18 cellular contexts compared by ENCODE assay signal in the genomic region with DNA sequence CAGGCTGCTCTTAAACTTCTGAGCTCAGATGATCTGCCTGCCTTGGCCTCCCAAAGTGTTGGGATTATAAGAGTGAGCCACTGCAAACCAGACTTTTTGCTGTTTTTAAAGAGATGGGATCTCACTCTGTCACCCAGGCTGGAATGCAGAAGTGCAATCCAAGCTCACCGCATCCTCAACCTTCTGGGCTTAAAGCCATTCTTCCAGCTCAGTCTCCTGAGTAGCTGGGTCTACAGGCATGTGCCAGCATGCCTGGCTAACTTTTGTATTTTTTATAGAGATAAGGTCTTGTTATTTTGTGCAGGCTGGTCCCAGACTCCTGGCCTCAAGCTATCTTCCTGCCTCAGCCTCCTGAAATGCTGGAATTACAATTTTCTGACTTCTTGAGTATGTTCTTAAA.
DNase-seq lines count a peak whose midpoint lies in the region; ATAC-seq, FAIRE-seq and TF ChIP-seq lines count a peak whose summit lies in the region.
"Had no signal": no experiment of that assay in that cellular context is flagged by ENCODE, and none has a peak within 500 bp of the region (broad histone marks: within the 10 kb centered on the region; RNA-seq: fewer than 3 reads in every experiment).

No MANE protein-coding gene starts in this region.

- no peak overlapping the region for H3K27ac ChIP-seq in thyroid gland
- H3K27ac ChIP-seq: BLaER1 had no signal

- H3K4me1 ChIP-seq in thyroid gland, result no peaks in the 10 kb centered on the region
- H3K4me1 ChIP-seq: BLaER1 had no signal

- DNase-seq in H4 (ENCODE audit: low spot score) (peak; percentile 64), RCC 7860 (ENCODE audit: low spot score) (peak; percentile 27), fibroblast of peridontal ligament (ENCODE audit: extremely low read depth) (peak; percentile 5), thyroid gland (peak; percentile 44 to 54), C1 segment of cervical spinal cord (lab: John Stamatoyannopoulos, UW) (no peak), GF-D8 (lab: John Stamatoyannopoulos, UW) (no peak)
- DNase-seq: DND-41, GOT3, NCI-H1417, NCI-H187, NCI-H2107, NCI-H510A treated with DMSO at 0.1 percent for 48 hours, NCI-H774, OCI-M1, RPMI8226 had no signal

- no peak overlapping the region for H3K4me3 ChIP-seq in thyroid gland (replicated peaks in 1 of 3)
- H3K4me3 ChIP-seq: BLaER1, K562 had no signal

- H3K27me3 ChIP-seq in thyroid gland, result no peaks in the 10 kb centered on the region
- H3K27me3 ChIP-seq: BLaER1 had no signal

- no peak for FAIRE-seq in RCC 7860 (lab: Jason Lieb, UNC)
- FAIRE-seq: K562 had no signal

- no peak for TF ChIP-seq CTCF in thyroid gland (IDR thresholded peaks at IDR 0.05)

- intact Hi-C loops in thyroid gland (cut with DNase I), result no loop called here

- no peaks in the 10 kb centered on the region for H3K36me3 ChIP-seq in thyroid gland
- H3K36me3 ChIP-seq: BLaER1 had no signal

- no peaks in the 10 kb centered on the region for H3K9me3 ChIP-seq in thyroid gland
- H3K9me3 ChIP-seq: BLaER1 had no signal

- TF ChIP-seq POLR2A in thyroid gland (IDR thresholded peaks at IDR 0.05), result no peak

- 15 to 43% methylated on average over 1 of the region's 1 CpG for WGBS in thyroid gland, 2 donors

- no peak for ATAC-seq in GM18519 (IDR thresholded peaks at IDR 0.05; ENCODE audit: low FRiP score, unreplicated experiment)
- ATAC-seq: K562 had no signal

Comparison
In these comparisons a context has a peak if more than half of its experiments do, and no peak if none do; other contexts are left out.
1. DNase-seq: peak in H4 (single experiment), RCC 7860 (single experiment), fibroblast of peridontal ligament (single experiment) and thyroid gland (2 of 2); none in C1 segment of cervical spinal cord (0 of 14) and GF-D8 (single experiment).